ENCODE assay signal across 12 cellular contexts in the genomic region with DNA sequence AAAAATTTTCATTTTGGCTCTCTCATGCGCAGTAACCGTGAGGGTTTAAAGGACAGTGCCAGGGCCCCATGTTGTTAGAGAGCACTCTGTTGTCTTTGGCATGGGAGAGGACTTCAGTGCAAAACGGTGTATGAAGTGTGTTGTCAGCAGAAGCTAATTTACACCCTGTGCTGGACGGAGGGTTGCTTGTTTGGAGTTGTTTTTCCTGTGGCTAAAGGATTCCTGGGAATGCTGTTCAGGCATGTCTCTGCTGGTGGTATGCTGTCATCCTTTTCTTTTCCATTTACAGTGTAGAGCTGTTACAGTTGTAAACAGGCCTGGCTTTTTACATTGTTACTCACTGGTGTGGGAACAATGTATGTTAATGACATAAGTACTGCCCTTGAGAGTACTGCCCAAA.
DNase-seq lines count a peak whose midpoint lies in the region; ATAC-seq, FAIRE-seq and TF ChIP-seq lines count a peak whose summit lies in the region.
"Had no signal": no experiment of that assay in that cellular context is flagged by ENCODE, and none has a peak within 500 bp of the region (broad histone marks: within the 10 kb centered on the region; RNA-seq: fewer than 3 reads in every experiment).

No MANE protein-coding gene starts in this region.

- H3K4me2 ChIP-seq in mammary epithelial cell (ENCODE audit: insufficient read depth, low read depth, low read length) (peak overlapping the region; percentile 37), smooth muscle cell (peak overlapping the region; percentile 35)

- H3K9me3 ChIP-seq in mammary epithelial cell (replicated peaks; ENCODE audit: insufficient read depth, low read length) = no peaks in the 10 kb centered on the region
- H3K9me3 ChIP-seq in iPS DF 6.9 (ENCODE audit: control insufficient read depth, insufficient read depth, low read length) = no peaks in the 10 kb centered on the region
- no peaks in the 10 kb centered on the region for H3K9me3 ChIP-seq in smooth muscle cell (replicated peaks; ENCODE audit: low read depth)

- BruUV-seq in mammary epithelial cell (replicated peaks; lab: Mats Ljungman, UMichigan) = no TSS peak

- H3K9ac ChIP-seq in mammary epithelial cell (ENCODE audit: insufficient read depth, low read length) = peak overlapping the region; percentile 33
- H3K9ac ChIP-seq in smooth muscle cell (ENCODE audit: low read depth) = peak overlapping the region; percentile 63

- H3K4me3 Mint-ChIP-seq in HFFc6 = no peak overlapping the region
- H3K4me3 Mint-ChIP-seq: naive B cell had no signal

- peaks cover 6% of the 10 kb centered on the region for H3K36me3 Mint-ChIP-seq in HFFc6 (ENCODE audit: low read depth)
- H3K36me3 Mint-ChIP-seq: naive B cell had no signal

- peaks cover 20% of the 10 kb centered on the region for H3K4me1 Mint-ChIP-seq in HFFc6 (ENCODE audit: low read depth)
- H3K4me1 Mint-ChIP-seq: naive B cell had no signal

- H3K36me3 ChIP-seq in mammary epithelial cell (ENCODE audit: insufficient read depth, low read length) (no peaks in the 10 kb centered on the region), iPS DF 6.9 (ENCODE audit: control insufficient read depth, insufficient read depth, low read length) (no peaks in the 10 kb centered on the region), smooth muscle cell (ENCODE audit: low read depth) (no peaks in the 10 kb centered on the region)

- peak; percentile 46 for DNase-seq in HFFc6
- peak; percentile 90 for DNase-seq in mammary epithelial cell
- DNase-seq in iPS DF 6.9 (ENCODE audit: low read depth, low spot score) = peak; percentile 29
- DNase-seq in smooth muscle cell (lab: John Stamatoyannopoulos, UW; ENCODE audit: unreplicated experiment) = no peak
- DNase-seq in GM12891 (ENCODE audit: insufficient read length, low spot score) = no peak
- DNase-seq in COLO829 (ENCODE audit: low spot score) = no peak
- no peak for DNase-seq in CD1c-positive myeloid dendritic cell (ENCODE audit: extremely low spot score)
- DNase-seq: effector CD8-positive, alpha-beta T cell; naive B cell; NCI-H2029 treated with DMSO at 0.1 percent for 48 hours had no signal

- H3K9me3 Mint-ChIP-seq in HFFc6 = no peaks in the 10 kb centered on the region

- FAIRE-seq in GM12891 (lab: Jason Lieb, UNC) = no peak
- FAIRE-seq: GM19239 had no signal

- no peak for ATAC-seq in GM21529 (IDR thresholded peaks at IDR 0.05; ENCODE audit: unreplicated experiment)

- no peaks in the 10 kb centered on the region; the same call in 1 of the 2 replicates for H3K27me3 Mint-ChIP-seq in HFFc6 (ENCODE audit: insufficient read depth)

- CTCF ChIA-PET in mammary epithelial cell (lab: Charles Lee; ENCODE audit: low non-redundant PET) = no interaction called here

- WGBS in mammary epithelial cell (ENCODE audit: low coverage, missing lambda C conversion rate) = 0% methylated on average over 3 of the region's 4 CpGs
- no CpG with 5 or more reads among the region's 4 CpGs for WGBS in iPS DF 6.9 (ENCODE audit: insufficient coverage, insufficient read length)
- 39% methylated on average over 4 of the region's 4 CpGs for whole genome bisulfite sequencing in smooth muscle cell (ENCODE audit: low lambda C conversion rate)

- peaks cover 17% of the 10 kb centered on the region for H3F3A ChIP-seq in smooth muscle cell (ENCODE audit: low read depth)

- H3K27me3 ChIP-seq in mammary epithelial cell (ENCODE audit: insufficient read depth, low read length) (no peaks in the 10 kb centered on the region), iPS DF 6.9 (ENCODE audit: control insufficient read depth, insufficient read depth, low read length) (no peaks in the 10 kb centered on the region), smooth muscle cell (ENCODE audit: low read depth) (no peaks in the 10 kb centered on the region)

- H3K4me1 ChIP-seq in mammary epithelial cell (ENCODE audit: insufficient read depth, low read length) = peaks cover 19% of the 10 kb centered on the region
- H3K4me1 ChIP-seq in iPS DF 6.9 (ENCODE audit: control insufficient read depth, insufficient read depth, low read length) = no peaks in the 10 kb centered on the region
- peaks cover 21% of the 10 kb centered on the region for H3K4me1 ChIP-seq in smooth muscle cell (ENCODE audit: low read depth)

- H3K79me2 ChIP-seq in mammary epithelial cell (ENCODE audit: insufficient read depth, low read length) (no peaks in the 10 kb centered on the region), smooth muscle cell (ENCODE audit: low read depth) (peaks cover 95% of the 10 kb centered on the region)

- dilution Hi-C loops in mammary epithelial cell (cut with HindIII; ENCODE audit: low sequenced_read_pairs) = no loop called here

- H3K4me3 ChIP-seq in mammary epithelial cell (replicated peaks in 1 of 3; ENCODE audit: insufficient read depth in 1 of 3, low read depth in 2 of 3, low read length in 3 of 3) (no peak overlapping the region), iPS DF 6.9 (ENCODE audit: low read length) (no peak overlapping the region), smooth muscle cell (no peak overlapping the region)

- TF ChIP-seq CTCF in HFFc6 (IDR thresholded peaks at IDR 0.05) = no peak
- TF ChIP-seq CTCF in mammary epithelial cell (conservative IDR thresholded peaks at IDR 0.05 in 1 of 2, IDR thresholded peaks at IDR 0.05 in 1 of 2; ENCODE audit: extremely low read depth in 1 of 2, insufficient read depth in 1 of 2, low read depth in 1 of 2, low read length in 2 of 2) = no peak
- no peak for TF ChIP-seq CTCF in smooth muscle cell (IDR thresholded peaks at IDR 0.05; ENCODE audit: borderline replicate concordance, insufficient read depth, poor library complexity, severe bottlenecking)

- no peak overlapping the region; the same call in 1 of the 2 replicates for H3K27ac Mint-ChIP-seq in HFFc6

- H3K27ac ChIP-seq in mammary epithelial cell (ENCODE audit: insufficient read depth, low read depth, low read length) (peak overlapping the region; percentile 89), iPS DF 6.9 (ENCODE audit: low read length) (no peak overlapping the region), smooth muscle cell (ENCODE audit: low read depth) (peak overlapping the region; percentile 88)

- no peak for TF ChIP-seq POLR2A in GM12891 (IDR thresholded peaks at IDR 0.05; ENCODE audit: low read depth, low read length)

- H4K20me1 ChIP-seq in mammary epithelial cell (ENCODE audit: insufficient read depth, low read length) (no peaks in the 10 kb centered on the region), smooth muscle cell (ENCODE audit: low read depth) (no peaks in the 10 kb centered on the region)

- in situ Hi-C loops in mammary epithelial cell (cut with MboI; ENCODE audit: low sequenced_read_pairs in 2 of 2) = no loop called here

- intact Hi-C loops in mammary epithelial cell (cut with micrococcal nuclease) = loop anchor here (1.0 kb wide), 1 partner anchor 9 kb away; no protein-coding TSS in a partner anchor

- no peak overlapping the region for H2AFZ ChIP-seq in mammary epithelial cell (ENCODE audit: low read depth, low read length)
- no peak overlapping the region for H2AFZ ChIP-seq in smooth muscle cell (ENCODE audit: low read depth)

TF ChIP-seq in GM12891, 5 proteins besides CTCF, POLR2A, EP300 and RAD21:
- TF ChIP-seq POU2F2 (IDR thresholded peaks at IDR 0.05; ENCODE audit: low read depth, low read length) (no peak), POLR2AphosphoS5 (IDR thresholded peaks at IDR 0.05; ENCODE audit: low read depth, low read length) (no peak), PAX5 (IDR thresholded peaks at IDR 0.05; ENCODE audit: insufficient read depth, low read length, severe bottlenecking) (no peak), TAF1 (IDR thresholded peaks at IDR 0.05; ENCODE audit: low read depth, low read length) (no peak), SPI1 (IDR thresholded peaks at IDR 0.05; ENCODE audit: low read depth, low read length) (no peak)
TF ChIP-seq in GM12891: peak in this region for 0.

Comparison
In these comparisons a context has a peak if more than half of its experiments do, and no peak if none do; other contexts are left out.
1. DNase-seq: peak in HFFc6 (single experiment), mammary epithelial cell (single experiment) and iPS DF 6.9 (single experiment); none in smooth muscle cell (single experiment), GM12891 (single experiment), COLO829 (single experiment) and CD1c-positive myeloid dendritic cell (single experiment).